ENCODE assay signal across 9 cellular contexts in the genomic region with DNA sequence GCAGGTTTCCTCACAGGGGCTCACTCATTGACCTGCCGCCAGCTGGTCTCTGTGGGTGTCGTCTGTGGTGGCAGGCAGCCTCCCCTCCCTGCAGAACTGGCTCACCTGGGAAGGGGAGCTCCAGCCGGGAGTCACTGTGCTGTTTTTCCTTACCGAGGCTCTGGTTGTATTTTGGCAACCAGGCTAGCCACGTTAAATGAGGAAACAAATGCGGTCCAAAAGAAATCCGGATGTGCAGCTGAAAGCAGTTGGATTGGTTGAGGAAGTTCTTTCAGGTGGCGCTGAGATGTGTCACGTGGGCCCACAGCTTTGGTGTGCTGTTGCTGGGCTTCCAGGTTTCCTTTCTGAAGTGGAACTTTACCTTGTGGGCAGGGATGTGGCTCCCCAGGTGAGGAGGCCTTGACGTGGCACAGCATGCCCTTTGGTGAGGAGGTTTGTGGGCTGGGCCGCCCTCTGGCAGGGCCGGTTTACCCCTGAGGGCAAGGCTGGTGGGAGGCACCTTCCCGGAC. TPM values are rescaled to one million over a fixed set of nuclear protein-coding genes. Genes with fewer than 3 reads are reported as not detected.
DNase-seq lines count a peak whose midpoint lies in the region; ATAC-seq, FAIRE-seq and TF ChIP-seq lines count a peak whose summit lies in the region.
"Had no signal": no experiment of that assay in that cellular context is flagged by ENCODE, and none has a peak within 500 bp of the region (broad histone marks: within the 10 kb centered on the region; RNA-seq: fewer than 3 reads in every experiment).

No MANE protein-coding gene starts in this region.

- peak overlapping the region in 2 of 4 donors; percentile 6 to 14 for H3K4me3 ChIP-seq in esophagus squamous epithelium

- no peaks in the 10 kb centered on the region for H3K27me3 Mint-ChIP-seq in T-helper 1 cell treated with Interleukin-12 subunit alpha and Interleukin-12 subunit beta and Interleukin-4 antibody, amounts not matched to agents 30 μg/mL and 1 μg/mL, for 36 hours (ENCODE audit: low read depth)

- peak overlapping the region; percentile 4 for H3K27ac Mint-ChIP-seq in T-helper 1 cell treated with Interleukin-12 subunit alpha and Interleukin-12 subunit beta and Interleukin-4 antibody, amounts not matched to agents 30 μg/mL and 1 μg/mL, for 36 hours

- TF ChIP-seq CTCF in C4-2B (conservative IDR thresholded peaks at IDR 0.05): no peak
- TF ChIP-seq CTCF in esophagus squamous epithelium (IDR thresholded peaks at IDR 0.05): peak in 1 of 6 experiments; percentile 6

- H3K9me3 ChIP-seq in esophagus squamous epithelium: no peaks in the 10 kb centered on the region

- peaks cover 0 to 43% (median 3%) of the 10 kb centered on the region in 3 donors for H3K36me3 ChIP-seq in esophagus squamous epithelium

- no peaks in the 10 kb centered on the region for H3K27me3 ChIP-seq in esophagus squamous epithelium

- no peak overlapping the region for H3K4me3 Mint-ChIP-seq in T-helper 1 cell treated with Interleukin-12 subunit alpha and Interleukin-12 subunit beta and Interleukin-4 antibody, amounts not matched to agents 30 μg/mL and 1 μg/mL, for 36 hours

- peaks cover 6% of the 10 kb centered on the region for H3K4me1 Mint-ChIP-seq in T-helper 1 cell treated with Interleukin-12 subunit alpha and Interleukin-12 subunit beta and Interleukin-4 antibody, amounts not matched to agents 30 μg/mL and 1 μg/mL, for 36 hours (ENCODE audit: low read depth)

- FAIRE-seq in frontal cortex (lab: Jason Lieb, UNC): no peak

- H3K4me1 ChIP-seq in esophagus squamous epithelium: peaks cover 4 to 50% (median 8%) of the 10 kb centered on the region in 3 donors

- intact Hi-C loops in esophagus squamous epithelium (cut with DNase I): no loop called here

- H3K27ac ChIP-seq in C4-2B: peak overlapping the region; percentile 12
- H3K27ac ChIP-seq in esophagus squamous epithelium: peak overlapping the region; percentile 53 to 73 (median 69)

- DNase-seq in esophagus squamous epithelium (lab: John Stamatoyannopoulos, UW) (no peak), frontal cortex (ENCODE audit: low spot score in 2 of 2) (no peak), DMS 273 treated with DMSO at 0.1 percent for 48 hours (lab: John Stamatoyannopoulos, UW) (no peak)
- DNase-seq: NCI-H526 treated with DMSO at 0.1 percent for 48 hours had no signal

- 24 to 37% methylated on average over 10 to 11 of the region's 13 CpGs for WGBS in esophagus squamous epithelium, 2 donors

- TF ChIP-seq POLR2A in esophagus squamous epithelium (IDR thresholded peaks at IDR 0.05): peak in 1 of 4 donors; percentile 11

- ATAC-seq in GM21619 (IDR thresholded peaks at IDR 0.05; ENCODE audit: unreplicated experiment) (peak; percentile 57), HG03520 (IDR thresholded peaks at IDR 0.05; ENCODE audit: unreplicated experiment) (no peak), HG03442 (IDR thresholded peaks at IDR 0.05; ENCODE audit: unreplicated experiment) (no peak)

- no peaks in the 10 kb centered on the region for H3K9me3 Mint-ChIP-seq in T-helper 1 cell treated with Interleukin-12 subunit alpha and Interleukin-12 subunit beta and Interleukin-4 antibody, amounts not matched to agents 30 μg/mL and 1 μg/mL, for 36 hours

- no peaks in the 10 kb centered on the region for H3K36me3 Mint-ChIP-seq in T-helper 1 cell treated with Interleukin-12 subunit alpha and Interleukin-12 subunit beta and Interleukin-4 antibody, amounts not matched to agents 30 μg/mL and 1 μg/mL, for 36 hours (ENCODE audit: low read depth)

RNA-seq across cellular contexts. Expression of gene MTURN, which starts 14.2 kb away (rescaled TPM):
- total RNA-seq in esophagus squamous epithelium (10 to 100 TPM; 10.4 to 88.9 (median 18.6) TPM), frontal cortex (368 TPM)
